19 cellular contexts compared by ENCODE assay signal in genomic region chr11:59553323-59553722, GRCh38. TPM values are rescaled to one million over a fixed set of nuclear protein-coding genes. Genes with fewer than 3 reads are reported as not detected.
DNase-seq lines count a peak whose midpoint lies in the region; ATAC-seq and TF ChIP-seq lines count a peak whose summit lies in the region.
"Had no signal": no experiment of that assay in that cellular context is flagged by ENCODE, and none has a peak within 500 bp of the region (broad histone marks: within the 10 kb centered on the region; RNA-seq: fewer than 3 reads in every experiment).

No MANE protein-coding gene starts in this region.

- no peak for TF ChIP-seq CTCF in CD4-positive, alpha-beta T cell (IDR thresholded peaks at IDR 0.05)
- no peak for TF ChIP-seq CTCF in brain (conservative IDR thresholded peaks at IDR 0.05)

- POLR2A ChIA-PET in CD4-positive, alpha-beta T cell (lab: Charles Lee), result interaction anchor here (1.0 to 1.3 kb wide), 2 partner anchors 13 to 62 kb away, joined by 3 to 7 read pairs; partner anchors contain the start of gene OSBP

- peaks cover 4% of the 10 kb centered on the region for H3K9me3 Mint-ChIP-seq in CD4-positive, alpha-beta T cell
- peaks cover 0 to 10% (median 3%) of the 10 kb centered on the region in 5 experiments for H3K9me3 Mint-ChIP-seq in brain
- no peaks in the 10 kb centered on the region for H3K9me3 Mint-ChIP-seq in stimulated activated effector memory CD8-positive, alpha-beta T cell treated with anti-CD3 and anti-CD28 coated beads, Interleukin-12 subunit alpha, Interleukin-12 subunit beta, amount 100 ng/mL, for 72 hours

- peaks cover 4% of the 10 kb centered on the region; the same call in 1 of the 2 replicates for H3K4me1 ChIP-seq in HUES64 (ENCODE audit: insufficient read depth, low read length)

- peak overlapping the region; percentile 73; the same call in 1 of the 2 replicates for H3K4me3 ChIP-seq in HUES64 (ENCODE audit: low read length)
- H3K4me3 ChIP-seq: SJSA1 had no signal

- H3K36me3 Mint-ChIP-seq in CD4-positive, alpha-beta T cell (ENCODE audit: low read depth), result peaks cover 26% of the 10 kb centered on the region
- H3K36me3 Mint-ChIP-seq in brain, result no peaks in the 10 kb centered on the region
- peaks cover 50% of the 10 kb centered on the region for H3K36me3 Mint-ChIP-seq in stimulated activated effector memory CD8-positive, alpha-beta T cell treated with anti-CD3 and anti-CD28 coated beads, Interleukin-12 subunit alpha, Interleukin-12 subunit beta, amount 100 ng/mL, for 72 hours

- peak overlapping the region; percentile 99 for H3K27ac Mint-ChIP-seq in CD4-positive, alpha-beta T cell
- H3K27ac Mint-ChIP-seq in brain, result no peak overlapping the region
- H3K27ac Mint-ChIP-seq in stimulated activated effector memory CD8-positive, alpha-beta T cell treated with anti-CD3 and anti-CD28 coated beads, Interleukin-12 subunit alpha, Interleukin-12 subunit beta, amount 100 ng/mL, for 72 hours, result no peak overlapping the region

- 94% methylated on average over 21 of the region's 21 CpGs for WGBS in HUES64

- H3K27ac ChIP-seq in CD4-positive, alpha-beta T cell (ENCODE audit: low read depth, low read length), result no peak overlapping the region
- no peak overlapping the region for H3K27ac ChIP-seq in HUES64 (ENCODE audit: low read depth, low read length)
- H3K27ac ChIP-seq: SJSA1 had no signal

- intact Hi-C loops in CD4-positive, alpha-beta T cell (cut with DNase I, micrococcal nuclease), result loop anchor here in 1 of 2 experiments (5.0 to 10.0 kb wide), 2 partner anchors 59 to 379 kb away; partner anchors contain the start of gene DTX4
- intact Hi-C loops in posterior vena cava (cut with DNase I), result loop anchor here in 1 of 2 donors (10.0 kb wide), 1 partner anchor 111 kb away; the partner anchor contains the start of gene PATL1

- H3K4me1 Mint-ChIP-seq in CD4-positive, alpha-beta T cell (ENCODE audit: low read depth), result peaks cover 58% of the 10 kb centered on the region
- peaks cover 53% of the 10 kb centered on the region for H3K4me1 Mint-ChIP-seq in brain
- peaks cover 46% of the 10 kb centered on the region for H3K4me1 Mint-ChIP-seq in stimulated activated effector memory CD8-positive, alpha-beta T cell treated with anti-CD3 and anti-CD28 coated beads, Interleukin-12 subunit alpha, Interleukin-12 subunit beta, amount 100 ng/mL, for 72 hours

- no peak for DNase-seq in CD4-positive, alpha-beta T cell
- DNase-seq in posterior vena cava (ENCODE audit: low spot score) (peak; percentile 64), 8988T (no peak)
- DNase-seq in activated CD8-positive, alpha-beta memory T cell treated with anti-CD3 and anti-CD28 coated beads for 24 hours, result no peak
- no peak for DNase-seq in stimulated activated effector memory CD8-positive, alpha-beta T cell treated with anti-CD3 and anti-CD28 coated beads, Interleukin-12 subunit alpha, Interleukin-12 subunit beta, amount 100 ng/mL, for 72 hours (ENCODE audit: low spot score in 2 of 2)
- DNase-seq: GDM1, HFFc6, NCI-H1436, NCI-H2029, NCI-H510A treated with DMSO at 0.1 percent for 48 hours, NCI-H82, PC-3, SW 1271 had no signal

- no peaks in the 10 kb centered on the region for H3K36me3 ChIP-seq in HUES64 (ENCODE audit: insufficient read depth, low read length)
- H3K36me3 ChIP-seq: SJSA1 had no signal

- H3K4me3 Mint-ChIP-seq in CD4-positive, alpha-beta T cell, result peak overlapping the region; percentile 43
- H3K4me3 Mint-ChIP-seq in brain, result peak overlapping the region in 4 of 5 experiments; percentile 18 to 66 (median 46)
- no peak overlapping the region for H3K4me3 Mint-ChIP-seq in stimulated activated effector memory CD8-positive, alpha-beta T cell treated with anti-CD3 and anti-CD28 coated beads, Interleukin-12 subunit alpha, Interleukin-12 subunit beta, amount 100 ng/mL, for 72 hours

- H3K9ac ChIP-seq in HUES64 (ENCODE audit: low read depth, low read length), result no peak overlapping the region

- peaks cover 16% of the 10 kb centered on the region for H3K27me3 Mint-ChIP-seq in CD4-positive, alpha-beta T cell
- peaks cover 21% of the 10 kb centered on the region for H3K27me3 Mint-ChIP-seq in brain

- H3K27me3 ChIP-seq in CD4-positive, alpha-beta T cell (ENCODE audit: control insufficient read depth, insufficient read depth, low read length), result no peaks in the 10 kb centered on the region
- no peaks in the 10 kb centered on the region for H3K27me3 ChIP-seq in HUES64 (ENCODE audit: insufficient read depth, low read length)
- H3K27me3 ChIP-seq: SJSA1 had no signal

- no peaks in the 10 kb centered on the region for H3K9me3 ChIP-seq in CD4-positive, alpha-beta T cell (ENCODE audit: control insufficient read depth, low read length)
- H3K9me3 ChIP-seq in HUES64 (ENCODE audit: insufficient read depth, low read depth, low read length), result no peaks in the 10 kb centered on the region
- H3K9me3 ChIP-seq: SJSA1 had no signal

- CTCF ChIA-PET in CD4-positive, alpha-beta T cell (lab: Charles Lee), result no interaction called here

- no peak for ATAC-seq in CD4-positive, alpha-beta T cell (ENCODE audit: poor library complexity)
- no peak for ATAC-seq in stimulated activated effector memory CD8-positive, alpha-beta T cell treated with anti-CD3 and anti-CD28 coated beads, Interleukin-12 subunit alpha, Interleukin-12 subunit beta, amount 100 ng/mL, for 72 hours
- ATAC-seq: PC-3 had no signal

RNA-seq across cellular contexts. Expression of gene OR4D9, which starts 42.0 kb away (rescaled TPM):
- not detected for total RNA-seq in CD4-positive, alpha-beta T cell
- not detected for polyA plus RNA-seq in HUES64 (2013, experiment 1 of 2)
- not detected for polyA plus RNA-seq in HUES64 (2013, experiment 2 of 2)
- polyA plus RNA-seq in brain (ENCODE audit: insufficient read depth, low read depth, low replicate concordance), result not detected
- not detected for total RNA-seq in posterior vena cava
- total RNA-seq: H4, HFFc6, PC-3, SJSA1 had no signal
- polyA plus RNA-seq: AG04450, BJ had no signal

RNA-seq across cellular contexts. Expression of gene OR4D11, which starts 49.9 kb away (rescaled TPM):
- total RNA-seq in CD4-positive, alpha-beta T cell, result not detected
- polyA plus RNA-seq in HUES64 (2013, experiment 1 of 2), result not detected
- polyA plus RNA-seq in HUES64 (2013, experiment 2 of 2), result not detected
- polyA plus RNA-seq in brain (ENCODE audit: insufficient read depth, low read depth, low replicate concordance), result not detected
- total RNA-seq in posterior vena cava, result not detected
- total RNA-seq: H4, HFFc6, PC-3, SJSA1 had no signal
- polyA plus RNA-seq: AG04450, BJ had no signal
